8 cellular contexts compared by ENCODE assay signal in genomic region chr4:6907658-6908191, GRCh38. TPM values are rescaled to one million over a fixed set of nuclear protein-coding genes. Genes with fewer than 3 reads are reported as not detected.
DNase-seq lines count a peak whose midpoint lies in the region; ATAC-seq and TF ChIP-seq lines count a peak whose summit lies in the region.

No MANE protein-coding gene starts in this region.

- H3K27ac ChIP-seq in iPS-20b (ENCODE audit: low read length) = no peak overlapping the region
- H3K27ac ChIP-seq in upper lobe of right lung = no peak overlapping the region

- POLR2A ChIA-PET in GM10248 (lab: Yijun Ruan, JAX) (no interaction called here), activated B cell treated with CpG ODN at 0.5 μM for 24 hours (lab: Charles Lee) (interaction anchor here (0.6 to 5.5 kb wide), 4 partner anchors 129 to 690 kb away, joined by 5 to 55 read pairs (median 16); partner anchors contain the start of genes GRPEL1 and TADA2B)

- no peak overlapping the region for H3K27ac Mint-ChIP-seq in activated B cell treated with CpG ODN at 0.5 μM for 24 hours

- CTCF ChIA-PET in GM10248 (lab: Yijun Ruan, JAX) = interaction anchor here (0.7 to 6.1 kb wide), 7 partner anchors 9 to 163 kb away, joined by 3 to 28 read pairs (median 6); no protein-coding TSS in a partner anchor
- CTCF ChIA-PET in activated B cell treated with CpG ODN at 0.5 μM for 24 hours (lab: Charles Lee) = interaction anchor here (0.7 to 3.0 kb wide), 2 partner anchors 162 to 199 kb away, joined by 3 to 15 read pairs; partner anchors contain the start of gene MRFAP1L1

- no peaks in the 10 kb centered on the region for H3K9me3 Mint-ChIP-seq in activated B cell treated with CpG ODN at 0.5 μM for 24 hours

- intact Hi-C loops in activated B cell treated with CpG ODN at 0.5 μM for 24 hours (cut with micrococcal nuclease) = loop anchor here (2.0 kb wide), 1 partner anchor 57 kb away; no protein-coding TSS in a partner anchor
- intact Hi-C loops in upper lobe of right lung (cut with DNase I) = no loop called here

- no peak overlapping the region for H3K9ac ChIP-seq in iPS-20b (ENCODE audit: low read depth, low read length)

- ATAC-seq in activated B cell treated with CpG ODN at 0.5 μM for 24 hours (ENCODE audit: low read depth) = no peak
- ATAC-seq in upper lobe of right lung = peak; percentile 24
- ATAC-seq in GM21529 (IDR thresholded peaks at IDR 0.05; ENCODE audit: unreplicated experiment) = no peak

- H3K4me1 ChIP-seq in iPS-20b (ENCODE audit: insufficient read depth, low read length) (peaks cover 12% of the 10 kb centered on the region; the same call in 1 of the 2 replicates), upper lobe of right lung (peaks cover 19% of the 10 kb centered on the region)

- DNase-seq in 8988T (peak; percentile 81), GM10248 (ENCODE audit: extremely low spot score) (no peak), activated B cell treated with CpG ODN at 0.5 μM for 24 hours (no peak), upper lobe of right lung (peak; percentile 80), SKM-1 (lab: John Stamatoyannopoulos, UW; ENCODE audit: unreplicated experiment) (no peak)
- DNase-seq in NK-92 treated with Interleukin-12 subunit alpha and Interleukin-12 subunit beta, amount 100 ng/mL, for 24 hours (lab: John Stamatoyannopoulos, UW) = no peak

- peaks cover 39% of the 10 kb centered on the region for H3K4me1 Mint-ChIP-seq in activated B cell treated with CpG ODN at 0.5 μM for 24 hours

- no peaks in the 10 kb centered on the region for H3K9me3 ChIP-seq in iPS-20b (ENCODE audit: insufficient read depth, low read depth, low read length)
- no peaks in the 10 kb centered on the region for H3K9me3 ChIP-seq in upper lobe of right lung

- H3K27me3 Mint-ChIP-seq in activated B cell treated with CpG ODN at 0.5 μM for 24 hours = peaks cover 5% of the 10 kb centered on the region

- H3K36me3 ChIP-seq in iPS-20b (ENCODE audit: insufficient read depth, low read depth, low read length) (no peaks in the 10 kb centered on the region), upper lobe of right lung (no peaks in the 10 kb centered on the region)

- H3K27me3 ChIP-seq in iPS-20b (ENCODE audit: insufficient read depth, low read length) (peaks cover 38% of the 10 kb centered on the region), upper lobe of right lung (no peaks in the 10 kb centered on the region)

- TF ChIP-seq CTCF in GM10248 (IDR thresholded peaks at IDR 0.05; ENCODE audit: control extremely low read depth, extremely low read depth, low read depth, missing control alignments) (peak; percentile 64), activated B cell treated with CpG ODN at 0.5 μM for 24 hours (IDR thresholded peaks at IDR 0.05) (no peak), upper lobe of right lung (IDR thresholded peaks at IDR 0.05) (peak; percentile 48)

- H3K36me3 Mint-ChIP-seq in activated B cell treated with CpG ODN at 0.5 μM for 24 hours (ENCODE audit: low read depth) = peaks cover 3% of the 10 kb centered on the region

- H3K4me3 Mint-ChIP-seq in activated B cell treated with CpG ODN at 0.5 μM for 24 hours = peak overlapping the region; percentile 52

- H3K4me3 ChIP-seq in iPS-20b (ENCODE audit: low read length) (peak overlapping the region; percentile 47; the same call in 1 of the 2 replicates), upper lobe of right lung (no peak overlapping the region)

RNA-seq across cellular contexts. Expression of gene TBC1D14, which starts 1.9 kb away (rescaled TPM):
- 35.1 and 35.2 TPM in 2 replicates for total RNA-seq in activated B cell treated with CpG ODN at 0.5 μM for 24 hours
- 51.8 TPM for total RNA-seq in upper lobe of right lung

Comparison
In these comparisons a context has a peak if more than half of its experiments do, and no peak if none do; other contexts are left out.
1. DNase-seq: peak in 8988T (single experiment) and upper lobe of right lung (single experiment); none in GM10248 (single experiment), activated B cell treated with CpG ODN at 0.5 μM for 24 hours (single experiment), NK-92 treated with Interleukin-12 subunit alpha and Interleukin-12 subunit beta, amount 100 ng/mL, for 24 hours (single experiment) and SKM-1 (single experiment).